Comparison of ENCODE assay signal across 22 cellular contexts in genomic region chr6:45822864-45823263, GRCh38.
"Had no signal": no experiment of that assay in that cellular context is flagged by ENCODE, and none has a peak within 500 bp of the region (broad histone marks: within the 10 kb centered on the region; RNA-seq: fewer than 3 reads in every experiment).

No MANE protein-coding gene starts in this region.

- H3K4me1 Mint-ChIP-seq: central memory CD8-positive, alpha-beta T cell had no signal

- H3K36me3 ChIP-seq: ascending aorta, colonic mucosa, neutrophil, pancreas, right lobe of liver, suprapubic skin, transverse colon, uterus had no signal

- H3K4me1 ChIP-seq: ascending aorta, colonic mucosa, pancreas, right lobe of liver, suprapubic skin, transverse colon, uterus had no signal

- H3K27me3 ChIP-seq: ascending aorta, colonic mucosa, neutrophil, pancreas, right lobe of liver, suprapubic skin, transverse colon, uterus had no signal

- H3K9me3 Mint-ChIP-seq: central memory CD8-positive, alpha-beta T cell had no signal

- ATAC-seq: left cardiac atrium; naive thymus-derived CD8-positive, alpha-beta T cell; pancreas; right lobe of liver; SK-N-SH treated with all-trans-retinoic acid at 6 μM for 48 hours had no signal

- H3K4me3 ChIP-seq: ascending aorta, colonic mucosa, pancreas, right lobe of liver, suprapubic skin, transverse colon, uterus had no signal

- H3K9me3 ChIP-seq: ascending aorta, colonic mucosa, neutrophil, pancreas, right lobe of liver, suprapubic skin, transverse colon, uterus had no signal

- DNase-seq: activated CD8-positive, alpha-beta memory T cell treated with anti-CD3 and anti-CD28 coated beads, Interleukin-2, amount 50 U/mL, for 4 hours; activated effector memory CD4-positive, alpha-beta T cell treated with anti-CD3 and anti-CD28 coated beads, Interleukin-2, amount 50 U/mL, for 16 hours; colonic mucosa; foreskin melanocyte; glutamatergic neuron; hippocampal formation; left cardiac atrium; mesenchymal stem cell; naive thymus-derived CD8-positive, alpha-beta T cell; pancreas; right lobe of liver; SIG-M5; small intestine; T-cell; T1000; transverse colon; uterus had no signal

- H3K27ac ChIP-seq: ascending aorta, colonic mucosa, neutrophil, pancreas, right lobe of liver, suprapubic skin, transverse colon, uterus had no signal

- H3K4me3 Mint-ChIP-seq: central memory CD8-positive, alpha-beta T cell had no signal
